Comparison of ENCODE assay signal across 2 cellular contexts in genomic region chr7:12080006-12080405, GRCh38.
TF ChIP-seq lines count a peak whose summit lies in the region.

No MANE protein-coding gene starts in this region.

TF ChIP-seq in A549, 52 proteins besides CTCF, POLR2A, EP300 and RAD21:
- no peak for TF ChIP-seq ZC3H11A (IDR thresholded peaks at IDR 0.05)
- TF ChIP-seq MAFK (IDR thresholded peaks at IDR 0.05; ENCODE audit: partially characterized antibody), result peak; percentile 95
TF ChIP-seq in A549: peak in this region for 1.

TF ChIP-seq in K562, 482 proteins besides CTCF, POLR2A, EP300 and RAD21:
- no peak for TF ChIP-seq POLR2AphosphoS5 (IDR thresholded peaks at IDR 0.05; ENCODE audit: control insufficient read depth, insufficient read depth, low read depth, low read length)
- TF ChIP-seq C11orf30 (IDR thresholded peaks at IDR 0.05; ENCODE audit: low read depth), result peak; percentile 70
- no peak for TF ChIP-seq MED1 (CRISPR knock-in tag; IDR thresholded peaks at IDR 0.05; ENCODE audit: borderline replicate concordance)
- TF ChIP-seq ETV5 (CRISPR knock-in tag; IDR thresholded peaks at IDR 0.05; ENCODE audit: low read depth), result no peak
- TF ChIP-seq FOXM1 (IDR thresholded peaks at IDR 0.05; ENCODE audit: low read depth), result no peak
- TF ChIP-seq FOXM1 (CRISPR knock-in tag; IDR thresholded peaks at IDR 0.05; ENCODE audit: low read depth), result no peak
- no peak for TF ChIP-seq ZNF280A (IDR thresholded peaks at IDR 0.05; ENCODE audit: low read depth, partially characterized antibody)
- TF ChIP-seq NR2C2 (CRISPR knock-in tag; IDR thresholded peaks at IDR 0.05), result no peak
- TF ChIP-seq NR2C2 (tag; IDR thresholded peaks at IDR 0.05), result no peak
- TF ChIP-seq ID3 (CRISPR knock-in tag; IDR thresholded peaks at IDR 0.05), result no peak
- no peak for TF ChIP-seq ID3 (tag; IDR thresholded peaks at IDR 0.05)
- no peak for TF ChIP-seq MBD1 (CRISPR knock-in tag; IDR thresholded peaks at IDR 0.05)
- TF ChIP-seq ZNF3 (CRISPR knock-in tag; IDR thresholded peaks at IDR 0.05), result no peak
- TF ChIP-seq ZNF277 (CRISPR knock-in tag; IDR thresholded peaks at IDR 0.05; ENCODE audit: borderline replicate concordance), result no peak
- TF ChIP-seq ZBTB8A (IDR thresholded peaks at IDR 0.05; ENCODE audit: partially characterized antibody), result no peak
- TF ChIP-seq SIN3A (IDR thresholded peaks at IDR 0.05; ENCODE audit: borderline replicate concordance in 2 of 2, control insufficient read depth in 1 of 2, low read depth in 2 of 2, low read length in 2 of 2), result no peak
- no peak for TF ChIP-seq LARP7 (IDR thresholded peaks at IDR 0.05)
- TF ChIP-seq MAFF (IDR thresholded peaks at IDR 0.05; ENCODE audit: low read length), result peak; percentile 85
- TF ChIP-seq MBD2 (IDR thresholded peaks at IDR 0.05; ENCODE audit: borderline replicate concordance, low read depth), result no peak
- TF ChIP-seq NCOA1 (IDR thresholded peaks at IDR 0.05; ENCODE audit: low read depth), result no peak
- TF ChIP-seq MAFK (IDR thresholded peaks at IDR 0.05; ENCODE audit: low read length), result peak; percentile 89
- peak; percentile 79 for TF ChIP-seq MAFG (tag; conservative IDR thresholded peaks at IDR 0.05)
- TF ChIP-seq, protein P1, sequence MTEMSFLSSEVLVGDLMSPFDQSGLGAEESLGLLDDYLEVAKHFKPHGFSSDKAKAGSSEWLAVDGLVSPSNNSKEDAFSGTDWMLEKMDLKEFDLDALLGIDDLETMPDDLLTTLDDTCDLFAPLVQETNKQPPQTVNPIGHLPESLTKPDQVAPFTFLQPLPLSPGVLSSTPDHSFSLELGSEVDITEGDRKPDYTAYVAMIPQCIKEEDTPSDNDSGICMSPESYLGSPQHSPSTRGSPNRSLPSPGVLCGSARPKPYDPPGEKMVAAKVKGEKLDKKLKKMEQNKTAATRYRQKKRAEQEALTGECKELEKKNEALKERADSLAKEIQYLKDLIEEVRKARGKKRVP (CRISPR knock-in tag; IDR thresholded peaks at IDR 0.05), result no peak
- TF ChIP-seq CBFA2T2 (conservative IDR thresholded peaks at IDR 0.05), result no peak
- no peak for TF ChIP-seq PRMT5 (CRISPR knock-in tag; IDR thresholded peaks at IDR 0.05)
- no peak for TF ChIP-seq YY1 (IDR thresholded peaks at IDR 0.05; ENCODE audit: borderline replicate concordance in 1 of 3, control insufficient read depth in 1 of 3, extremely low read depth in 1 of 3, insufficient read depth in 3 of 3, insufficient read length in 1 of 3, insufficient replicate concordance in 2 of 3, low read depth in 1 of 3, low read length in 2 of 3)
- no peak for TF ChIP-seq ZNF445 (CRISPR knock-in tag; IDR thresholded peaks at IDR 0.05; ENCODE audit: low read depth)
- TF ChIP-seq ZNF586 (CRISPR knock-in tag; conservative IDR thresholded peaks at IDR 0.05), result no peak
- TF ChIP-seq, protein P2, sequence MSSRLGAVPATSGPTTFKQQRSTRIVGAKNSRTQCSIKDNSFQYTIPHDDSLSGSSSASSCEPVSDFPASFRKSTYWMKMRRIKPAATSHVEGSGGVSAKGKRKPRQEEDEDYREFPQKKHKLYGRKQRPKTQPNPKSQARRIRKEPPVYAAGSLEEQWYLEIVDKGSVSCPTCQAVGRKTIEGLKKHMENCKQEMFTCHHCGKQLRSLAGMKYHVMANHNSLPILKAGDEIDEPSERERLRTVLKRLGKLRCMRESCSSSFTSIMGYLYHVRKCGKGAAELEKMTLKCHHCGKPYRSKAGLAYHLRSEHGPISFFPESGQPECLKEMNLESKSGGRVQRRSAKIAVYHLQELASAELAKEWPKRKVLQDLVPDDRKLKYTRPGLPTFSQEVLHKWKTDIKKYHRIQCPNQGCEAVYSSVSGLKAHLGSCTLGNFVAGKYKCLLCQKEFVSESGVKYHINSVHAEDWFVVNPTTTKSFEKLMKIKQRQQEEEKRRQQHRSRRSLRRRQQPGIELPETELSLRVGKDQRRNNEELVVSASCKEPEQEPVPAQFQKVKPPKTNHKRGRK (tag; IDR thresholded peaks at IDR 0.05), result no peak
- no peak for TF ChIP-seq TEAD4 (IDR thresholded peaks at IDR 0.05; ENCODE audit: low read length)
- TF ChIP-seq TEAD4 (CRISPR knock-in tag; IDR thresholded peaks at IDR 0.05; ENCODE audit: borderline replicate concordance), result no peak
- TF ChIP-seq ZNF764 (CRISPR knock-in tag; IDR thresholded peaks at IDR 0.05; ENCODE audit: low read depth), result no peak
- TF ChIP-seq, protein P3, sequence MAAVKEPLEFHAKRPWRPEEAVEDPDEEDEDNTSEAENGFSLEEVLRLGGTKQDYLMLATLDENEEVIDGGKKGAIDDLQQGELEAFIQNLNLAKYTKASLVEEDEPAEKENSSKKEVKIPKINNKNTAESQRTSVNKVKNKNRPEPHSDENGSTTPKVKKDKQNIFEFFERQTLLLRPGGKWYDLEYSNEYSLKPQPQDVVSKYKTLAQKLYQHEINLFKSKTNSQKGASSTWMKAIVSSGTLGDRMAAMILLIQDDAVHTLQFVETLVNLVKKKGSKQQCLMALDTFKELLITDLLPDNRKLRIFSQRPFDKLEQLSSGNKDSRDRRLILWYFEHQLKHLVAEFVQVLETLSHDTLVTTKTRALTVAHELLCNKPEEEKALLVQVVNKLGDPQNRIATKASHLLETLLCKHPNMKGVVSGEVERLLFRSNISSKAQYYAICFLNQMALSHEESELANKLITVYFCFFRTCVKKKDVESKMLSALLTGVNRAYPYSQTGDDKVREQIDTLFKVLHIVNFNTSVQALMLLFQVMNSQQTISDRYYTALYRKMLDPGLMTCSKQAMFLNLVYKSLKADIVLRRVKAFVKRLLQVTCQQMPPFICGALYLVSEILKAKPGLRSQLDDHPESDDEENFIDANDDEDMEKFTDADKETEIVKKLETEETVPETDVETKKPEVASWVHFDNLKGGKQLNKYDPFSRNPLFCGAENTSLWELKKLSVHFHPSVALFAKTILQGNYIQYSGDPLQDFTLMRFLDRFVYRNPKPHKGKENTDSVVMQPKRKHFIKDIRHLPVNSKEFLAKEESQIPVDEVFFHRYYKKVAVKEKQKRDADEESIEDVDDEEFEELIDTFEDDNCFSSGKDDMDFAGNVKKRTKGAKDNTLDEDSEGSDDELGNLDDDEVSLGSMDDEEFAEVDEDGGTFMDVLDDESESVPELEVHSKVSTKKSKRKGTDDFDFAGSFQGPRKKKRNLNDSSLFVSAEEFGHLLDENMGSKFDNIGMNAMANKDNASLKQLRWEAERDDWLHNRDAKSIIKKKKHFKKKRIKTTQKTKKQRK (IDR thresholded peaks at IDR 0.05; ENCODE audit: borderline replicate concordance, low read depth, low read length), result no peak
- no peak for TF ChIP-seq ZBTB7A (IDR thresholded peaks at IDR 0.05; ENCODE audit: borderline replicate concordance, control insufficient read depth, low read depth, low read length)
- TF ChIP-seq IRF9 (tag; IDR thresholded peaks at IDR 0.05), result no peak
- TF ChIP-seq E2F6 (IDR thresholded peaks at IDR 0.05; ENCODE audit: borderline replicate concordance in 1 of 2, extremely low read depth in 1 of 2, insufficient read depth in 1 of 2, insufficient read length in 1 of 2, low read depth in 1 of 2, low read length in 1 of 2, poor library complexity in 1 of 2, severe bottlenecking in 1 of 2), result no peak
- peak; percentile 80 for TF ChIP-seq ZNF316 (IDR thresholded peaks at IDR 0.05)
